In genomic region chr7:11457419-11457818, GRCh38 we compare ENCODE assay signal across 20 cellular contexts.
"Had no signal": no experiment of that assay in that cellular context is flagged by ENCODE, and none has a peak within 500 bp of the region (broad histone marks: within the 10 kb centered on the region; RNA-seq: fewer than 3 reads in every experiment).

No MANE protein-coding gene starts in this region.

- H3K36me3 Mint-ChIP-seq: naive thymus-derived CD8-positive, alpha-beta T cell; stimulated activated effector memory CD8-positive, alpha-beta T cell treated with anti-CD3 and anti-CD28 coated beads, Interleukin-12 subunit alpha, Interleukin-12 subunit beta, amount 100 ng/mL, for 72 hours; type B pancreatic cell had no signal

- H3K36me3 ChIP-seq: colonic mucosa, ovary, suprapubic skin, thyroid gland had no signal

- H3K9me3 Mint-ChIP-seq: naive thymus-derived CD8-positive, alpha-beta T cell; neural crest cell; stimulated activated effector memory CD8-positive, alpha-beta T cell treated with anti-CD3 and anti-CD28 coated beads, Interleukin-12 subunit alpha, Interleukin-12 subunit beta, amount 100 ng/mL, for 72 hours; type B pancreatic cell had no signal

- H3K4me3 ChIP-seq: colonic mucosa, mucosa of descending colon, ovary, suprapubic skin, thyroid gland had no signal

- DNase-seq: colonic mucosa; dermis blood vessel endothelial cell; foreskin melanocyte; head of caudate nucleus; hippocampal formation; kidney glomerular epithelial cell; mucosa of descending colon; naive thymus-derived CD8-positive, alpha-beta T cell; nucleus accumbens; ovary; right cardiac atrium; small intestine; stimulated activated CD4-positive, alpha-beta T cell treated with anti-CD3 and anti-CD28 coated beads, Interleukin-2, amount 100 ng/mL, for 48 hours; stimulated activated CD8-positive, alpha-beta memory T cell treated with anti-CD3 and anti-CD28 coated beads, Interleukin-4, amount 100 ng/mL, for 48 hours; stimulated activated naive CD8-positive, alpha-beta T cell treated with anti-CD3 and anti-CD28 coated beads, Interleukin-15, Interleukin-2, amounts not matched to agents 100 U/mL and 50 U/mL, for 24 hours; thyroid gland had no signal

- H3K4me3 Mint-ChIP-seq: naive thymus-derived CD8-positive, alpha-beta T cell; neural crest cell; stimulated activated effector memory CD8-positive, alpha-beta T cell treated with anti-CD3 and anti-CD28 coated beads, Interleukin-12 subunit alpha, Interleukin-12 subunit beta, amount 100 ng/mL, for 72 hours; type B pancreatic cell had no signal

- H3K4me1 Mint-ChIP-seq: naive thymus-derived CD8-positive, alpha-beta T cell; stimulated activated effector memory CD8-positive, alpha-beta T cell treated with anti-CD3 and anti-CD28 coated beads, Interleukin-12 subunit alpha, Interleukin-12 subunit beta, amount 100 ng/mL, for 72 hours had no signal

- ATAC-seq: mucosa of descending colon; naive thymus-derived CD8-positive, alpha-beta T cell; right cardiac atrium; stimulated activated effector memory CD8-positive, alpha-beta T cell treated with anti-CD3 and anti-CD28 coated beads, Interleukin-12 subunit alpha, Interleukin-12 subunit beta, amount 100 ng/mL, for 72 hours; stimulated activated naive CD8-positive, alpha-beta T cell treated with anti-CD3 and anti-CD28 coated beads, Interleukin-15, Interleukin-2, amounts not matched to agents 100 U/mL and 50 U/mL, for 24 hours had no signal

- H3K27ac Mint-ChIP-seq: naive thymus-derived CD8-positive, alpha-beta T cell; stimulated activated effector memory CD8-positive, alpha-beta T cell treated with anti-CD3 and anti-CD28 coated beads, Interleukin-12 subunit alpha, Interleukin-12 subunit beta, amount 100 ng/mL, for 72 hours; type B pancreatic cell had no signal

- H3K27me3 Mint-ChIP-seq: naive thymus-derived CD8-positive, alpha-beta T cell; type B pancreatic cell had no signal

- H3K27ac ChIP-seq: colonic mucosa, ovary, suprapubic skin, thyroid gland had no signal

- H3K4me1 ChIP-seq: colonic mucosa, suprapubic skin, thyroid gland had no signal

- H3K27me3 ChIP-seq: colonic mucosa, ovary, suprapubic skin, thyroid gland had no signal

- H3K9me3 ChIP-seq: colonic mucosa, mucosa of descending colon, ovary, suprapubic skin, thyroid gland had no signal
